ENCODE assay signal across 1 cellular context in genomic region chr19:19022380-19022961, GRCh38.
TF ChIP-seq lines count a peak whose summit lies in the region.

No MANE protein-coding gene starts in this region.

TF ChIP-seq in HepG2, 621 proteins besides CTCF, POLR2A, EP300 and RAD21 (continued from another document):
- no peak for TF ChIP-seq MTERF4 (CRISPR knock-in tag; IDR thresholded peaks at IDR 0.05)
- TF ChIP-seq ARID5B (CRISPR knock-in tag; IDR thresholded peaks at IDR 0.05), result 0 out of 2 replicates have a peak, but pooled peaks have one; percentile 10
- TF ChIP-seq KLF16 (CRISPR knock-in tag; IDR thresholded peaks at IDR 0.05), result no peak
- no peak for TF ChIP-seq ZNF772 (CRISPR knock-in tag; IDR thresholded peaks at IDR 0.05)
- no peak for TF ChIP-seq TSC22D2 (CRISPR knock-in tag; IDR thresholded peaks at IDR 0.05; ENCODE audit: borderline replicate concordance)
- TF ChIP-seq ZNF292 (CRISPR knock-in tag; IDR thresholded peaks at IDR 0.05; ENCODE audit: borderline replicate concordance, low read depth), result peak; percentile 49; the same call in 1 of the 2 replicates
TF ChIP-seq in HepG2: peak in this region for 14.
